ENCODE assay signal across 16 cellular contexts in the genomic region with DNA sequence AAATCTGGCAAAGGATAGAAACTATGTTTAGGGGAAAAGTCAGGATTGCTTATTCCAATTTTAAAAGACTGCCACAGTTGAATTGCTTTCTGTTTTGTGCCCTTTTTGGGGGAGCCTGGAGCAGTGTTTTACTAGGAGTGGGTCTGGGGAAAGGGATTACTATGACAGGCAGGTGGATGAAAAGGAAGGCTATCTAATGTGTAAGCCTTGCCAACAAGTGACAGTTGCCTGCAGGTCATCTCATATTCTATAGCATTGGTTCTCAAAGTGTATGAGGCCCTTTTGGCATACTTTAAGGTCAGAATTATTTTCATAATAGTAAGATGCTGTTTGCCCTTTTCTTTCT. TPM values are rescaled to one million over a fixed set of nuclear protein-coding genes. Genes with fewer than 3 reads are reported as not detected.
DNase-seq lines count a peak whose midpoint lies in the region; ATAC-seq and TF ChIP-seq lines count a peak whose summit lies in the region.
"Had no signal": no experiment of that assay in that cellular context is flagged by ENCODE, and none has a peak within 500 bp of the region (broad histone marks: within the 10 kb centered on the region; RNA-seq: fewer than 3 reads in every experiment).

No MANE protein-coding gene starts in this region.

- H2BK20ac ChIP-seq in IMR-90 (ENCODE audit: low read depth, low read length), result no peak overlapping the region

- TF ChIP-seq POLR2A in IMR-90 (IDR thresholded peaks at IDR 0.05; ENCODE audit: low read depth, low read length), result no peak

- H2AFZ ChIP-seq in IMR-90 (replicated peaks; ENCODE audit: low read length, poor library complexity), result no peak overlapping the region
- H2AFZ ChIP-seq in neural progenitor cell (replicated peaks), result no peak overlapping the region

- H3K56ac ChIP-seq in IMR-90 (ENCODE audit: extremely low read depth, insufficient read depth, low read length), result no peak overlapping the region

- H3K27me3 ChIP-seq in IMR-90 (ENCODE audit: control insufficient read depth, insufficient read depth, low read length) (no peaks in the 10 kb centered on the region), neural progenitor cell (no peaks in the 10 kb centered on the region)
- H3K27me3 ChIP-seq: SJCRH30 had no signal

- no peak overlapping the region for H3K18ac ChIP-seq in IMR-90 (ENCODE audit: low read depth, low read length)

- H3K23ac ChIP-seq in IMR-90 (ENCODE audit: low read depth, low read length), result 0 out of 2 replicates have a peak overlapping the region, but pooled peaks have one; percentile 17

- H4K20me1 ChIP-seq in IMR-90 (ENCODE audit: insufficient read depth, low read length) (peaks cover 94% of the 10 kb centered on the region), neural progenitor cell (ENCODE audit: low read depth) (peaks cover 43% of the 10 kb centered on the region)

- no peak overlapping the region for H2BK15ac ChIP-seq in IMR-90 (ENCODE audit: low read depth, low read length)

- ATAC-seq in IMR-90 (ENCODE audit: low read depth) (no peak), HG02885 (IDR thresholded peaks at IDR 0.05; ENCODE audit: poor library complexity, unreplicated experiment) (no peak)
- no peak for ATAC-seq in central memory CD8-positive, alpha-beta T cell (replicated peaks; ENCODE audit: extremely low read depth, poor library complexity, severe bottlenecking)
- ATAC-seq: CD8-positive, alpha-beta T cell had no signal

- H3K9me3 Mint-ChIP-seq in CD14-positive monocyte, result peaks cover 0 to 2% (median 0%) of the 10 kb centered on the region in 7 donors
- no peaks in the 10 kb centered on the region for H3K9me3 Mint-ChIP-seq in central memory CD8-positive, alpha-beta T cell
- H3K9me3 Mint-ChIP-seq in neural progenitor cell, result peaks cover 2% of the 10 kb centered on the region
- H3K9me3 Mint-ChIP-seq: CD8-positive, alpha-beta T cell had no signal

- H3K27ac Mint-ChIP-seq in CD14-positive monocyte (peak overlapping the region in 4 of 7 donors; percentile 20 to 66 (median 40)), neural progenitor cell (no peak overlapping the region)
- H3K27ac Mint-ChIP-seq in central memory CD8-positive, alpha-beta T cell (ENCODE audit: low read depth), result peak overlapping the region; percentile 18
- H3K27ac Mint-ChIP-seq: B cell; CD8-positive, alpha-beta T cell had no signal

- peaks cover 26% of the 10 kb centered on the region for H3K36me3 ChIP-seq in IMR-90 (ENCODE audit: control insufficient read depth, insufficient read depth, low read length)
- H3K36me3 ChIP-seq in neural progenitor cell, result peaks cover 13% of the 10 kb centered on the region

- TF ChIP-seq RAD21 in IMR-90 (IDR thresholded peaks at IDR 0.05; ENCODE audit: low read length), result no peak

- no peak overlapping the region for H3K14ac ChIP-seq in IMR-90 (replicated peaks; ENCODE audit: low read depth, low read length)

- H3K79me2 ChIP-seq in neural progenitor cell (ENCODE audit: low read depth), result peaks cover 86% of the 10 kb centered on the region

- H3K4me3 ChIP-seq in IMR-90 (ENCODE audit: insufficient read depth, low read depth, low read length) (no peak overlapping the region), neural progenitor cell (no peak overlapping the region)
- H3K4me3 ChIP-seq: SJCRH30 had no signal

- POLR2A ChIA-PET in IMR-90 (lab: Charles Lee; ENCODE audit: unreplicated experiment), result interaction anchor here (1.3 kb wide), 1 partner anchor 21 kb away, joined by 3 read pairs; no protein-coding TSS in a partner anchor

- no peak overlapping the region for H4K5ac ChIP-seq in IMR-90 (ENCODE audit: low read depth, low read length)

- H4K91ac ChIP-seq in IMR-90 (ENCODE audit: insufficient read depth, low read depth, low read length), result no peak overlapping the region

- H3K4me1 Mint-ChIP-seq in CD14-positive monocyte (peaks cover 45% of the 10 kb centered on the region), neural progenitor cell (peaks cover 13% of the 10 kb centered on the region)
- H3K4me1 Mint-ChIP-seq in central memory CD8-positive, alpha-beta T cell, result peaks cover 48% of the 10 kb centered on the region

- H3K4me1 ChIP-seq in IMR-90 (ENCODE audit: control insufficient read depth, insufficient read depth, low read length) (peaks cover 24% of the 10 kb centered on the region; the same call in 1 of the 2 replicates), neural progenitor cell (peaks cover 13% of the 10 kb centered on the region)
- H3K4me1 ChIP-seq: SJCRH30 had no signal

- H3K4me3 Mint-ChIP-seq in CD14-positive monocyte (no peak overlapping the region), neural progenitor cell (no peak overlapping the region)
- H3K4me3 Mint-ChIP-seq in central memory CD8-positive, alpha-beta T cell, result no peak overlapping the region
- H3K4me3 Mint-ChIP-seq: B cell; CD8-positive, alpha-beta T cell had no signal

- H2AK9ac ChIP-seq in IMR-90 (replicated peaks; ENCODE audit: low read depth, low read length, poor library complexity), result no peak overlapping the region

- no peaks in the 10 kb centered on the region for H3F3A ChIP-seq in neural progenitor cell (ENCODE audit: low read depth)

- no peak overlapping the region for H2AK5ac ChIP-seq in IMR-90 (ENCODE audit: low read depth, low read length)

- dilution Hi-C loops in IMR-90 (cut with HindIII; ENCODE audit: low sequenced_read_pairs, unreplicated experiment), result no loop called here

- H4K8ac ChIP-seq in IMR-90 (ENCODE audit: low read depth in 2 of 2, low read length in 2 of 2), result no peak overlapping the region

- no peak overlapping the region; the same call in 1 of the 2 replicates for H3K27ac ChIP-seq in IMR-90 (ENCODE audit: insufficient read depth, low read length)
- H3K27ac ChIP-seq in neural progenitor cell, result no peak overlapping the region
- H3K27ac ChIP-seq: SJCRH30 had no signal

- CTCF ChIA-PET in IMR-90 (lab: Yijun Ruan, JAX), result no interaction called here

- intact Hi-C loops in CD14-positive monocyte (cut with micrococcal nuclease), result loop anchor here in 1 of 2 donors (10.0 kb wide), 1 partner anchor 797 kb away; the partner anchor contains the start of gene WASHC4
- intact Hi-C loops in IMR-90 (cut with micrococcal nuclease), result no loop called here

- in situ Hi-C loops in IMR-90 (cut with MboI; ENCODE audit: low sequenced_read_pairs), result no loop called here

- H3K9ac ChIP-seq in IMR-90 (ENCODE audit: low read depth, low read length) (no peak overlapping the region), neural progenitor cell (no peak overlapping the region)

- no peak for TF ChIP-seq CTCF in CD14-positive monocyte (IDR thresholded peaks at IDR 0.05)
- no peak for TF ChIP-seq CTCF in IMR-90 (conservative IDR thresholded peaks at IDR 0.05; ENCODE audit: low read depth, low read length)
- TF ChIP-seq CTCF in neural progenitor cell (IDR thresholded peaks at IDR 0.05), result no peak

- H3K79me1 ChIP-seq in IMR-90 (ENCODE audit: low read depth in 1 of 2, low read length in 2 of 2), result peaks cover 8 to 62% of the 10 kb centered on the region in 2 experiments; a peak in 2 of 4 replicates

- DNase-seq in CD14-positive monocyte (ENCODE audit: low spot score) (no peak), IMR-90 (no peak), neural progenitor cell (ENCODE audit: low spot score) (no peak), NCI-H1694 treated with DMSO at 0.1 percent for 48 hours (lab: John Stamatoyannopoulos, UW) (no peak)
- no peak for DNase-seq in central memory CD8-positive, alpha-beta T cell (ENCODE audit: low spot score in 2 of 2)
- DNase-seq in activated naive CD4-positive, alpha-beta T cell treated with anti-CD3 and anti-CD28 coated beads, Interleukin-2, amount 50 U/mL, for 16 hours, result no peak
- DNase-seq: CD8-positive, alpha-beta T cell; MM.1S; NCI-H1105; NCI-H187 treated with DMSO at 0.1 percent for 48 hours; NCI-H446; NCI-H748 treated with DMSO at 0.1 percent for 48 hours; RPMI8226; SJCRH30 had no signal

- no peak overlapping the region for H2BK120ac ChIP-seq in IMR-90 (ENCODE audit: low read depth, low read length)

- H3K9me3 ChIP-seq in IMR-90 (ENCODE audit: control insufficient read depth, insufficient read depth, low read length) (no peaks in the 10 kb centered on the region), neural progenitor cell (ENCODE audit: low read depth) (no peaks in the 10 kb centered on the region)
- H3K9me3 ChIP-seq: SJCRH30 had no signal

- peaks cover 29 to 51% of the 10 kb centered on the region in 2 donors for H3K36me3 Mint-ChIP-seq in CD14-positive monocyte
- H3K36me3 Mint-ChIP-seq in central memory CD8-positive, alpha-beta T cell (ENCODE audit: insufficient read depth), result peaks cover 10% of the 10 kb centered on the region
- peaks cover 40% of the 10 kb centered on the region for H3K36me3 Mint-ChIP-seq in neural progenitor cell

- H3K27me3 Mint-ChIP-seq in CD14-positive monocyte (ENCODE audit: low read depth in 3 of 3), result peaks cover 0 to 2% (median 0%) of the 10 kb centered on the region in 3 donors
- no peaks in the 10 kb centered on the region for H3K27me3 Mint-ChIP-seq in central memory CD8-positive, alpha-beta T cell
- H3K27me3 Mint-ChIP-seq in neural progenitor cell (ENCODE audit: insufficient read depth, low read depth), result no peaks in the 10 kb centered on the region
- H3K27me3 Mint-ChIP-seq: B cell had no signal

- H3K9me1 ChIP-seq in IMR-90 (ENCODE audit: insufficient read depth, low read length), result peaks cover 20% of the 10 kb centered on the region

- peak overlapping the region; percentile 58 for H2BK5ac ChIP-seq in IMR-90 (ENCODE audit: low read depth, low read length, poor library complexity, severe bottlenecking)

- H3K4ac ChIP-seq in IMR-90 (ENCODE audit: low read depth, low read length), result no peak overlapping the region

- H3K4me2 ChIP-seq in IMR-90 (ENCODE audit: low read depth, low read length) (no peak overlapping the region), neural progenitor cell (peak overlapping the region; percentile 14)

- BruUV-seq in IMR-90 (replicated peaks; lab: Mats Ljungman, UMichigan), result no TSS peak

TF ChIP-seq in IMR-90, 13 proteins besides CTCF, POLR2A, EP300 and RAD21 (continues in another document):
- TF ChIP-seq MAZ (IDR thresholded peaks at IDR 0.05; ENCODE audit: borderline replicate concordance, low read depth, low read length) (no peak), FOS (IDR thresholded peaks at IDR 0.05; ENCODE audit: low read depth, low read length) (no peak), USF2 (IDR thresholded peaks at IDR 0.05; ENCODE audit: low read depth, low read length) (no peak), CEBPB (IDR thresholded peaks at IDR 0.05; ENCODE audit: low read depth, low read length) (no peak)

RNA-seq across cellular contexts. Expression of gene EID3, which starts 4.1 kb away (rescaled TPM):
- polyA plus RNA-seq in CD14-positive monocyte, result 1 to 10 TPM in 1 of 2 donors, under 1 TPM in 1; 0.64 to 1.0 TPM
- total RNA-seq in IMR-90 (2012; rRNA removed), result 4.1 and 6.9 TPM in 2 replicates
- polyA plus RNA-seq in IMR-90 (2012; rRNA removed), result 2.0 and 2.2 TPM in 2 replicates
- 0.48 and 0.92 TPM in 2 replicates for polyA plus RNA-seq in IMR-90 (2012; cell fraction: cytosol; rRNA removed)
- 5.9 and 6.1 TPM in 2 replicates for polyA plus RNA-seq in IMR-90 (2012; cell fraction: nucleus; rRNA removed; ENCODE audit: low replicate concordance)
- total RNA-seq in neural progenitor cell (ENCODE audit: low replicate concordance), result 4.3 and 8.0 TPM in 2 replicates
